ENCODE assay signal across 27 cellular contexts in the genomic region with DNA sequence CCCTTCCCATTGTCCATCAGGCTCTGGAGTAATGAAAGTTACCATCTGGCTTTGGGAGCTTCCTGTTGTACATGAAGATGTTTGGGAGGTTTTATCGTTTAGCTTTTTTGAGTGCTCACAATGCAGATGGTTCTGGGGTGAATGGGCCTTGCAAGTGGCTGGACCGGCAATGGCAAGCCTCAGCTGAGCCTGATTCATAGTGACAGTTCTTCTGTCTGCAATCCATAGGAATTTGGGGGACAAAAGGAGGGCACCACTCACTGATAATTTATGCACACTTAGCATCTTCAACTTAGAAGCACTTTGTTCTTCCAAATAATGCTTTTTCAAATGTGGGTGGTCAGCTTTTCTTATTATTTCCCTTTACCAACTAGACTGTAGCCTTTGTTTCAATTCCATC.
"Had no signal": no experiment of that assay in that cellular context is flagged by ENCODE, and none has a peak within 500 bp of the region (broad histone marks: within the 10 kb centered on the region; RNA-seq: fewer than 3 reads in every experiment).

No MANE protein-coding gene starts in this region.

- H3K4me3 ChIP-seq: cardiac muscle cell, lower lobe of right lung, ovary, tibial nerve had no signal

- H3K27ac ChIP-seq: cardiac muscle cell, lower lobe of right lung, ovary, tibial nerve, WERI-Rb-1 had no signal

- H3K27me3 ChIP-seq: cardiac muscle cell, ovary, tibial nerve had no signal

- ATAC-seq: activated naive CD8-positive, alpha-beta T cell treated with anti-CD3 and anti-CD28 coated beads, Interleukin-2, amount 50 U/mL, for 24 hours; effector memory CD8-positive, alpha-beta T cell; lower lobe of right lung; natural killer cell treated with Interleukin-12 subunit alpha and Interleukin-12 subunit beta and Interleukin-15 and Interleukin-18, amount 100 ng/mL, for 72 hours; sciatic nerve; SK-N-SH treated with all-trans-retinoic acid at 6 μM for 48 hours; stimulated activated memory B cell treated with anti-CD40 and anti-IgM and Interleukin-4, amounts not matched to agents 10 μg/mL and 1 μg/mL and 100 μg/mL, for 72 hours; stimulated activated naive CD8-positive, alpha-beta T cell treated with anti-CD3 and anti-CD28 coated beads, Interleukin-15, amount 100 ng/mL, for 72 hours; T-helper 17 cell had no signal

- DNase-seq: activated CD4-positive, alpha-beta memory T cell treated with anti-CD3 and anti-CD28 coated beads, Interleukin-2, amount 10 ng/mL, durations not matched to agents 7 days and 5 days; activated CD4-positive, alpha-beta T cell treated with anti-CD3 and anti-CD28 coated beads, Interleukin-2, amount 10 ng/mL, durations not matched to agents 7 days and 5 days; activated CD4-positive, CD25-positive, alpha-beta regulatory T cell treated with anti-CD3 and anti-CD28 coated beads, Interleukin-2, amount 50 U/mL, for 72 hours; activated CD8-positive, alpha-beta memory T cell treated with anti-CD3 and anti-CD28 coated beads, Interleukin-2, amount 50 U/mL, for 48 hours; activated gamma-delta T cell; activated naive CD4-positive, alpha-beta T cell treated with anti-CD3 and anti-CD28 coated beads, Interleukin-2, amount 50 U/mL, for 16 hours; activated naive CD8-positive, alpha-beta T cell treated with anti-CD3 and anti-CD28 coated beads, Interleukin-2, amount 50 U/mL, for 24 hours; activated T-cell treated with anti-CD3 and anti-CD28 coated beads, Interleukin-2, amount 50 U/mL, for 24 hours; amygdala; cortex of kidney; effector memory CD8-positive, alpha-beta T cell; erythroblast; head of caudate nucleus; lower lobe of right lung; ovary; small intestine; stimulated activated CD4-positive, alpha-beta T cell treated with anti-CD3 and anti-CD28 coated beads, Interleukin-4, amount 100 ng/mL, for 24 hours; stimulated activated naive CD8-positive, alpha-beta T cell treated with anti-CD3 and anti-CD28 coated beads, Interleukin-15, amount 100 ng/mL, for 72 hours; T-helper 17 cell; T1000; WERI-Rb-1 had no signal

- H3K36me3 ChIP-seq: cardiac muscle cell, ovary had no signal

- H3K9me3 ChIP-seq: lower lobe of right lung, ovary, tibial nerve had no signal
